In the genomic region with DNA sequence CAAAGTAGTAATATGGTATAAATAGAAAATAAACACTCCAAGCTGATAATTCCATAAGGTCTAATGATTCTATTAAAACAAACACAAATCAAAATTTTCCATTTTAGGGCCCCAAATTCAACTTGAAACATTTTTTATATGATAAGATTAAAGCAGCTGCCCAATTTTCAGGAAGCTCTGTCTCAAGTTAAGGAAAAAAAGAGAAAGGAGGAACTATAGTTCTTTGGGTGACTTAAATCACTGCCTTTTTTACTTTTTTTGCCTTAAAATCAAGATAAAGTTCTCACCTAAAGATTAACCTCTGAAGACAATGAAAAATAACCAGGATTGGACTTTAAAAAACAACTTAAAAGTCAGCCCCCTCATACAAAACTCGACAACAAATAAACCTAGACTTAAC, we compare ENCODE assay signal across 1 cellular context.
TF ChIP-seq lines count a peak whose summit lies in the region.

No MANE protein-coding gene starts in this region.

TF ChIP-seq in H1, 55 proteins besides CTCF, POLR2A, EP300 and RAD21 (continued from another document):
- TF ChIP-seq NRF1 (IDR thresholded peaks at IDR 0.05; ENCODE audit: low read depth, low read length) (no peak), SIN3A (conservative IDR thresholded peaks at IDR 0.05 in 1 of 2, IDR thresholded peaks at IDR 0.05 in 1 of 2; ENCODE audit: low read depth in 1 of 2, low read length in 2 of 2) (no peak), GABPA (IDR thresholded peaks at IDR 0.05; ENCODE audit: borderline replicate concordance, insufficient read depth, low read length) (no peak), CREB1 (IDR thresholded peaks at IDR 0.05) (no peak), SP4 (IDR thresholded peaks at IDR 0.05; ENCODE audit: low read length) (no peak), FOSL1 (IDR thresholded peaks at IDR 0.05; ENCODE audit: insufficient read depth, low read depth, low read length) (no peak), RXRA (IDR thresholded peaks at IDR 0.05; ENCODE audit: insufficient read depth, low read depth, low read length) (no peak)
- TF ChIP-seq, protein P1, sequence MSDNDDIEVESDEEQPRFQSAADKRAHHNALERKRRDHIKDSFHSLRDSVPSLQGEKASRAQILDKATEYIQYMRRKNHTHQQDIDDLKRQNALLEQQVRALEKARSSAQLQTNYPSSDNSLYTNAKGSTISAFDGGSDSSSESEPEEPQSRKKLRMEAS (IDR thresholded peaks at IDR 0.05), result no peak
- TF ChIP-seq, protein P2, sequence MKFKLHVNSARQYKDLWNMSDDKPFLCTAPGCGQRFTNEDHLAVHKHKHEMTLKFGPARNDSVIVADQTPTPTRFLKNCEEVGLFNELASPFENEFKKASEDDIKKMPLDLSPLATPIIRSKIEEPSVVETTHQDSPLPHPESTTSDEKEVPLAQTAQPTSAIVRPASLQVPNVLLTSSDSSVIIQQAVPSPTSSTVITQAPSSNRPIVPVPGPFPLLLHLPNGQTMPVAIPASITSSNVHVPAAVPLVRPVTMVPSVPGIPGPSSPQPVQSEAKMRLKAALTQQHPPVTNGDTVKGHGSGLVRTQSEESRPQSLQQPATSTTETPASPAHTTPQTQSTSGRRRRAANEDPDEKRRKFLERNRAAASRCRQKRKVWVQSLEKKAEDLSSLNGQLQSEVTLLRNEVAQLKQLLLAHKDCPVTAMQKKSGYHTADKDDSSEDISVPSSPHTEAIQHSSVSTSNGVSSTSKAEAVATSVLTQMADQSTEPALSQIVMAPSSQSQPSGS (IDR thresholded peaks at IDR 0.05; ENCODE audit: low read length), result no peak
